In the genomic region with DNA sequence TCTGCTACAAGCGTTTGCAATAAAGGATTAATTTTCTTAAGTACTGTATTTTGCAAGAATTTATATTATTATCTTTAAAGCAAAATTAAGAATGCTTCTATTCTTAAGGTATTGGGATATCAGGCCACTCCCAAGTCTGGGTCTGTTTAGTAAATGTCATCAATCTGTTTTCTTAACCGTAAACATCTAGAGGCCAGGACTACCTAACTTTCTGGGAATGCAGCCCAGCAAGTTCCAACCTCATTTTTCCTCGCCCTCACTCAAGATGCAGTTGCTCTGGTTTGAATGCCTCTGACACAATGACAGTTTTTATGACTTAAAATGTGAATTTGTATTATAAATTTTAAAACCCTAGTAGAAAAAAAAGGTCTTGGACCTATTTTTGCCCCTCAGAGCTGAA, we compare ENCODE assay signal across 25 cellular contexts.
"Had no signal": no experiment of that assay in that cellular context is flagged by ENCODE, and none has a peak within 500 bp of the region (broad histone marks: within the 10 kb centered on the region; RNA-seq: fewer than 3 reads in every experiment).

No MANE protein-coding gene starts in this region.

- H3K4me1 ChIP-seq: esophagus squamous epithelium, heart left ventricle, lower lobe of right lung, right lobe of liver, upper lobe of left lung, vagina had no signal

- H3K27me3 ChIP-seq: brain microvascular endothelial cell, esophagus squamous epithelium, heart left ventricle, neutrophil, ovary, right lobe of liver, upper lobe of left lung, vagina had no signal

- H3K9me3 ChIP-seq: esophagus squamous epithelium, lower lobe of right lung, neutrophil, ovary, right lobe of liver, thoracic aorta, upper lobe of left lung, vagina had no signal

- H3K4me3 ChIP-seq: esophagus squamous epithelium, heart left ventricle, lower lobe of right lung, ovary, right lobe of liver, thoracic aorta, upper lobe of left lung, vagina had no signal

- H3K27ac ChIP-seq: brain microvascular endothelial cell, esophagus squamous epithelium, heart left ventricle, lower lobe of right lung, neutrophil, ovary, right lobe of liver, thoracic aorta, upper lobe of left lung, vagina had no signal

- ATAC-seq: activated T-helper 17 cell treated with anti-CD3 and anti-CD28 coated beads, Interleukin-2, amount 50 U/mL, for 72 hours; heart left ventricle; left lobe of liver; lower lobe of right lung; right lobe of liver had no signal

- H3K36me3 ChIP-seq: brain microvascular endothelial cell, esophagus squamous epithelium, heart left ventricle, lower lobe of right lung, neutrophil, ovary, right lobe of liver, thoracic aorta, upper lobe of left lung, vagina had no signal

- DNase-seq: activated CD4-positive, alpha-beta T cell treated with anti-CD3 and anti-CD28 coated beads for 4 hours; activated CD4-positive, alpha-beta T cell treated with anti-CD3 and anti-CD28 coated beads, Interleukin-2, amount 50 U/mL, for 4 hours; activated CD8-positive, alpha-beta memory T cell treated with anti-CD3 and anti-CD28 coated beads, Interleukin-2, amount 50 U/mL, for 48 hours; activated gamma-delta T cell treated with Interleukin-2 at 50 U/mL for 16 hours; activated naive CD4-positive, alpha-beta T cell treated with anti-CD3 and anti-CD28 coated beads, Interleukin-2, amount 50 U/mL, for 16 hours; activated T-cell treated with anti-CD3 and anti-CD28 coated beads, Interleukin-2, amount 50 U/mL, for 24 hours; amniotic stem cell; brain microvascular endothelial cell; central memory CD4-positive, alpha-beta T cell; esophagus squamous epithelium; heart left ventricle; kidney glomerular epithelial cell; lower lobe of right lung; naive B cell; nephron progenitor cell; ovary; right lobe of liver; stimulated activated CD4-positive, alpha-beta T cell treated with anti-CD3 and anti-CD28 coated beads, Interleukin-12 subunit alpha, Interleukin-12 subunit beta, amount 100 ng/mL, for 4 hours; stimulated activated CD4-positive, alpha-beta T cell treated with anti-CD3 and anti-CD28 coated beads, Interleukin-4, amount 100 ng/mL, for 1 hour; upper lobe of left lung had no signal
